ENCODE assay signal across 8 cellular contexts in the genomic region with DNA sequence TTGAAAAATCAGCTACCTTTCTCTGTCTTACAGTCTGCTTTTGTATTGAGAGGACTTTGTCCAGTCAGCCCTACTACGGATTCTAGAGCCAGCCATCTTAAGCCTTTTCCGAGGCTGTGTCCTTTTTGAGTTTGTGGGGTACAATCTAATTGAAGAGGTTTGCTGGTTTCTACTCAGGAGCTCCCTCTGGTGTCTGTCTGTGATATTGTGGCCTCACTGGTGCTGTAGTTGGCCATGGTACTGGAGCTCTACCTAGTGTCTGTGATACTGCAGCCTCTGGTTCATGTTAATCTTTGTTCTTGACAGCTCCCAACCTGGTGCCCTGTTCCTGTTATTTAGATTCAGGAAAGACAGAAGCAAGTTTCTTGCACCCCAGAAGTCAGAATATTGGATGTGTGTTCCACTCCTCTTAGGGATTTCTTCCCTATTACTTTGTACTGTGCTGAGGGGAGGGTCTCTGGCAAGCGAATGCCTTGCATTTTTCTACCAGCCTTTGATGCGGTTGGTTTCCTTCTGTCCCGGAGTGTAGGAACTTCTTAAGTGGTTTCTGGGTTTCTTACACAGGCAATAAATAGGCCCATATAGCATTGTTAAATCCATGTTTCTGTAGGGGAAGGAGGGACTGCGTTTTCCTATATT.
DNase-seq lines count a peak whose midpoint lies in the region; ATAC-seq, FAIRE-seq and TF ChIP-seq lines count a peak whose summit lies in the region.

No MANE protein-coding gene starts in this region.

- H3K4me2 ChIP-seq in A549 = no peak overlapping the region

- peak; percentile 62 to 74 for TF ChIP-seq RAD21 in A549 (conservative IDR thresholded peaks at IDR 0.05 in 1 of 2, IDR thresholded peaks at IDR 0.05 in 1 of 2)

- POLR2A ChIA-PET in A549 (lab: Yijun Ruan, JAX) = no interaction called here

- H3K9me3 ChIP-seq in A549 = peaks cover 7% of the 10 kb centered on the region; the same call in 2 of the 3 replicates
- peaks cover 9% of the 10 kb centered on the region for H3K9me3 ChIP-seq in mucosa of descending colon
- H3K9me3 ChIP-seq in thoracic aorta = peaks cover 8% of the 10 kb centered on the region

- H3K4me1 ChIP-seq in A549 (peaks cover 21% of the 10 kb centered on the region; the same call in 2 of the 3 replicates), mucosa of descending colon (ENCODE audit: low read depth) (no peaks in the 10 kb centered on the region), thoracic aorta (ENCODE audit: control insufficient read depth in 1 of 2, low read depth in 2 of 2) (peaks cover 9 to 10% of the 10 kb centered on the region in 2 donors)

- TF ChIP-seq CTCF in A549 (IDR thresholded peaks at IDR 0.05) (peak; percentile 72), GM12874 (IDR thresholded peaks at IDR 0.05; ENCODE audit: insufficient read depth, low read depth, low read length) (peak; percentile 85), mucosa of descending colon (IDR thresholded peaks at IDR 0.05) (peak; percentile 42), thoracic aorta (IDR thresholded peaks at IDR 0.05) (peak; percentile 36)

- H3K27ac ChIP-seq in A549 (no peak overlapping the region), thoracic aorta (no peak overlapping the region)

- intact Hi-C loops in mucosa of descending colon (cut with DNase I, micrococcal nuclease) = no loop called here

- H3K27me3 ChIP-seq in thoracic aorta (replicated peaks; ENCODE audit: insufficient read depth) = no peaks in the 10 kb centered on the region

- TF ChIP-seq POLR2A in A549 (IDR thresholded peaks at IDR 0.05; ENCODE audit: low read length) = no peak

- TF ChIP-seq EP300 in A549 (IDR thresholded peaks at IDR 0.05) = no peak

- H3K4me3 ChIP-seq in A549 = no peak overlapping the region
- no peak overlapping the region for H3K4me3 ChIP-seq in mucosa of descending colon
- H3K4me3 ChIP-seq in thoracic aorta = no peak overlapping the region

- WGBS in A549 (ENCODE audit: missing lambda C conversion rate) = 71% methylated on average over 6 of the region's 6 CpGs

- CTCF ChIA-PET in A549 (lab: Yijun Ruan, JAX) = interaction anchor here (0.8 to 2.9 kb wide), 20 partner anchors 8 to 819 kb away, joined by 3 to 13 read pairs (median 4); no protein-coding TSS in a partner anchor

- DNase-seq in A549 (ENCODE audit: low read depth in 1 of 2, low spot score in 1 of 2) = peak in 1 of 2 experiments; percentile 72
- DNase-seq in NCI-H2171 treated with DMSO at 0.1 percent for 48 hours (lab: John Stamatoyannopoulos, UW) = peak; percentile 79
- peak; percentile 14 to 52 for DNase-seq in activated CD4-positive, alpha-beta T cell treated with anti-CD3 and anti-CD28 coated beads for 4 hours
- peak; percentile 41 to 72 for DNase-seq in dermis microvascular lymphatic vessel endothelial cell (ENCODE audit: low read depth in 2 of 2)
- DNase-seq in mucosa of descending colon = peak in 2 of 3 donors; percentile 32 to 84
- no peak for DNase-seq in thoracic aorta (ENCODE audit: low spot score)

- peak; percentile 7 for FAIRE-seq in A549 (lab: Jason Lieb, UNC)

- ATAC-seq in A549 (peak; percentile 89 to 94), HG02759 (IDR thresholded peaks at IDR 0.05; ENCODE audit: unreplicated experiment) (peak; percentile 89), mucosa of descending colon (peak; percentile 93), thoracic aorta (ENCODE audit: insufficient number of reproducible peaks, low FRiP score, low read depth) (no peak)

- no peaks in the 10 kb centered on the region for H3K36me3 ChIP-seq in mucosa of descending colon (ENCODE audit: low read depth)
- peaks cover 18% of the 10 kb centered on the region for H3K36me3 ChIP-seq in thoracic aorta

TF ChIP-seq in A549, 52 proteins besides CTCF, POLR2A, EP300 and RAD21:
- TF ChIP-seq, protein P1, sequence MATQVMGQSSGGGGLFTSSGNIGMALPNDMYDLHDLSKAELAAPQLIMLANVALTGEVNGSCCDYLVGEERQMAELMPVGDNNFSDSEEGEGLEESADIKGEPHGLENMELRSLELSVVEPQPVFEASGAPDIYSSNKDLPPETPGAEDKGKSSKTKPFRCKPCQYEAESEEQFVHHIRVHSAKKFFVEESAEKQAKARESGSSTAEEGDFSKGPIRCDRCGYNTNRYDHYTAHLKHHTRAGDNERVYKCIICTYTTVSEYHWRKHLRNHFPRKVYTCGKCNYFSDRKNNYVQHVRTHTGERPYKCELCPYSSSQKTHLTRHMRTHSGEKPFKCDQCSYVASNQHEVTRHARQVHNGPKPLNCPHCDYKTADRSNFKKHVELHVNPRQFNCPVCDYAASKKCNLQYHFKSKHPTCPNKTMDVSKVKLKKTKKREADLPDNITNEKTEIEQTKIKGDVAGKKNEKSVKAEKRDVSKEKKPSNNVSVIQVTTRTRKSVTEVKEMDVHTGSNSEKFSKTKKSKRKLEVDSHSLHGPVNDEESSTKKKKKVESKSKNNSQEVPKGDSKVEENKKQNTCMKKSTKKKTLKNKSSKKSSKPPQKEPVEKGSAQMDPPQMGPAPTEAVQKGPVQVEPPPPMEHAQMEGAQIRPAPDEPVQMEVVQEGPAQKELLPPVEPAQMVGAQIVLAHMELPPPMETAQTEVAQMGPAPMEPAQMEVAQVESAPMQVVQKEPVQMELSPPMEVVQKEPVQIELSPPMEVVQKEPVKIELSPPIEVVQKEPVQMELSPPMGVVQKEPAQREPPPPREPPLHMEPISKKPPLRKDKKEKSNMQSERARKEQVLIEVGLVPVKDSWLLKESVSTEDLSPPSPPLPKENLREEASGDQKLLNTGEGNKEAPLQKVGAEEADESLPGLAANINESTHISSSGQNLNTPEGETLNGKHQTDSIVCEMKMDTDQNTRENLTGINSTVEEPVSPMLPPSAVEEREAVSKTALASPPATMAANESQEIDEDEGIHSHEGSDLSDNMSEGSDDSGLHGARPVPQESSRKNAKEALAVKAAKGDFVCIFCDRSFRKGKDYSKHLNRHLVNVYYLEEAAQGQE (IDR thresholded peaks at IDR 0.05) = peak; percentile 63; the same call in 1 of the 2 replicates
- TF ChIP-seq HDAC2 (IDR thresholded peaks at IDR 0.05) (no peak), NR3C1 (IDR thresholded peaks at IDR 0.05) (no peak), SMC3 (IDR thresholded peaks at IDR 0.05) (peak; percentile 71), CBX8 (IDR thresholded peaks at IDR 0.05) (no peak)
- TF ChIP-seq, protein P2, sequence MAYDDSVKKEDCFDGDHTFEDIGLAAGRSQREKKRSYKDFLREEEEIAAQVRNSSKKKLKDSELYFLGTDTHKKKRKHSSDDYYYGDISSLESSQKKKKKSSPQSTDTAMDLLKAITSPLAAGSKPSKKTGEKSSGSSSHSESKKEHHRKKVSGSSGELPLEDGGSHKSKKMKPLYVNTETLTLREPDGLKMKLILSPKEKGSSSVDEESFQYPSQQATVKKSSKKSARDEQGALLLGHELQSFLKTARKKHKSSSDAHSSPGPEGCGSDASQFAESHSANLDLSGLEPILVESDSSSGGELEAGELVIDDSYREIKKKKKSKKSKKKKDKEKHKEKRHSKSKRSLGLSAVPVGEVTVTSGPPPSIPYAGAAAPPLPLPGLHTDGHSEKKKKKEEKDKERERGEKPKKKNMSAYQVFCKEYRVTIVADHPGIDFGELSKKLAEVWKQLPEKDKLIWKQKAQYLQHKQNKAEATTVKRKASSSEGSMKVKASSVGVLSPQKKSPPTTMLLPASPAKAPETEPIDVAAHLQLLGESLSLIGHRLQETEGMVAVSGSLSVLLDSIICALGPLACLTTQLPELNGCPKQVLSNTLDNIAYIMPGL (CRISPR knock-in tag; IDR thresholded peaks at IDR 0.05; ENCODE audit: borderline replicate concordance) = no peak
